In genomic region chrY:6935497-6935896, GRCh38 we compare ENCODE assay signal across 37 cellular contexts. TPM values are rescaled to one million over a fixed set of nuclear protein-coding genes. Genes with fewer than 3 reads are reported as not detected.
"Had no signal": no experiment of that assay in that cellular context is flagged by ENCODE, and none has a peak within 500 bp of the region (broad histone marks: within the 10 kb centered on the region; RNA-seq: fewer than 3 reads in every experiment).

No MANE protein-coding gene starts in this region.

- DNase-seq: Karpas-422, Kasumi-1, MG63, MM.1S, MV-4-11, NCI-H1048, NCI-H1092, NCI-H1092 treated with DMSO at 0.1 percent for 48 hours, NCI-H1105, NCI-H1105 treated with DMSO at 0.1 percent for 48 hours, NCI-H1417, NCI-H1417 treated with DMSO at 0.1 percent for 48 hours, NCI-H1436, NCI-H1436 treated with DMSO at 0.1 percent for 48 hours, NCI-H146, NCI-H1694, NCI-H1694 treated with DMSO at 0.1 percent for 48 hours, NCI-H187, NCI-H187 treated with DMSO at 0.1 percent for 48 hours, NCI-H1930, NCI-H2029, NCI-H2029 treated with DMSO at 0.1 percent for 48 hours, NCI-H2081, NCI-H2081 treated with DMSO at 0.1 percent for 48 hours, NCI-H2107, NCI-H2171, NCI-H2171 treated with DMSO at 0.1 percent for 48 hours, NCI-H2227 treated with DMSO at 0.1 percent for 48 hours, NCI-H226, NCI-H345, NCI-H446, NCI-H446 treated with DMSO at 0.1 percent for 48 hours, NCI-H510A had no signal

RNA-seq across cellular contexts. Expression of gene AMELY, which starts 23.9 kb away (rescaled TPM):
- total RNA-seq: LHCN-M2, M059J, MCF 10A, NCI-H460 had no signal

RNA-seq across cellular contexts. Expression of gene TBL1Y, which starts 25.0 kb away (rescaled TPM):
- total RNA-seq: LHCN-M2, M059J, MCF 10A had no signal
